ENCODE assay signal across 25 cellular contexts in genomic region chr13:112603641-112604220, GRCh38. TPM values are rescaled to one million over a fixed set of nuclear protein-coding genes. Genes with fewer than 3 reads are reported as not detected.
DNase-seq lines count a peak whose midpoint lies in the region; ATAC-seq and TF ChIP-seq lines count a peak whose summit lies in the region.
"Had no signal": no experiment of that assay in that cellular context is flagged by ENCODE, and none has a peak within 500 bp of the region (broad histone marks: within the 10 kb centered on the region; RNA-seq: fewer than 3 reads in every experiment).

No MANE protein-coding gene starts in this region.

- no peak overlapping the region for H3K4ac ChIP-seq in mesenchymal stem cell (ENCODE audit: low read depth in 1 of 2, low read length in 2 of 2)

- H3K27ac Mint-ChIP-seq in chondrocyte (ENCODE audit: unreplicated experiment): peak overlapping the region; percentile 75
- H3K27ac Mint-ChIP-seq in activated naive CD4-positive, alpha-beta T cell treated with anti-CD3 and anti-CD28 coated beads, Interleukin-2, amount 10 ng/mL, durations not matched to agents 7 days and 5 days: no peak overlapping the region
- H3K27ac Mint-ChIP-seq: activated CD4-positive, alpha-beta memory T cell treated with anti-CD3 and anti-CD28 coated beads for 36 hours; activated naive CD8-positive, alpha-beta T cell treated with anti-CD3 and anti-CD28 coated beads for 36 hours; B cell had no signal

- no peak overlapping the region for H2AFZ ChIP-seq in ACC112 (ENCODE audit: low read length, unreplicated experiment)
- H2AFZ ChIP-seq in mesenchymal stem cell (ENCODE audit: low read depth, low read length): no peak overlapping the region

- peaks cover 11% of the 10 kb centered on the region for H3K4me1 ChIP-seq in ACC112 (ENCODE audit: control insufficient read depth, insufficient read depth, low read length, unreplicated experiment)
- H3K4me1 ChIP-seq in mesenchymal stem cell (ENCODE audit: control insufficient read depth, insufficient read depth, low read depth, low read length): peaks cover 10% of the 10 kb centered on the region
- H3K4me1 ChIP-seq: A549, Peyer's patch, prostate gland had no signal

- peaks cover 10% of the 10 kb centered on the region for H3K27me3 Mint-ChIP-seq in chondrocyte (ENCODE audit: low read depth)
- H3K27me3 Mint-ChIP-seq in activated naive CD4-positive, alpha-beta T cell treated with anti-CD3 and anti-CD28 coated beads, Interleukin-2, amount 10 ng/mL, durations not matched to agents 7 days and 5 days: peaks cover 52% of the 10 kb centered on the region
- H3K27me3 Mint-ChIP-seq: brain had no signal

- DNase-seq in NCI-H226 (peak; percentile 54), chondrocyte (ENCODE audit: low spot score) (no peak), mesenchymal stem cell (no peak), NCI-H1417 treated with DMSO at 0.1 percent for 48 hours (lab: John Stamatoyannopoulos, UW) (no peak)
- DNase-seq in activated naive CD4-positive, alpha-beta T cell treated with anti-CD3 and anti-CD28 coated beads, Interleukin-2, amount 10 ng/mL, durations not matched to agents 7 days and 5 days: no peak
- DNase-seq: activated CD4-positive, alpha-beta memory T cell treated with anti-CD3 and anti-CD28 coated beads for 36 hours; activated naive CD8-positive, alpha-beta T cell treated with anti-CD3 and anti-CD28 coated beads for 36 hours; left colon; NCI-H1436; NCI-H510A; Peyer's patch; SIG-M5; stomach; SW 1271; trophoblast cell had no signal

- no peaks in the 10 kb centered on the region for H3K9me3 Mint-ChIP-seq in chondrocyte (ENCODE audit: low read depth)
- no peaks in the 10 kb centered on the region for H3K9me3 Mint-ChIP-seq in activated naive CD4-positive, alpha-beta T cell treated with anti-CD3 and anti-CD28 coated beads, Interleukin-2, amount 10 ng/mL, durations not matched to agents 7 days and 5 days
- H3K9me3 Mint-ChIP-seq: activated CD4-positive, alpha-beta memory T cell treated with anti-CD3 and anti-CD28 coated beads for 36 hours; activated naive CD8-positive, alpha-beta T cell treated with anti-CD3 and anti-CD28 coated beads for 36 hours had no signal

- no peak overlapping the region for H2AK5ac ChIP-seq in mesenchymal stem cell (ENCODE audit: low read length, severe bottlenecking)

- CTCF ChIA-PET in activated naive CD4-positive, alpha-beta T cell treated with anti-CD3 and anti-CD28 coated beads, Interleukin-2, amount 10 ng/mL, durations not matched to agents 7 days and 5 days (lab: Charles Lee): interaction anchor here (0.7 to 1.5 kb wide), 2 partner anchors 12 to 1536 kb away, joined by 3 to 4 read pairs; no protein-coding TSS in a partner anchor

- no peak overlapping the region for H2BK5ac ChIP-seq in mesenchymal stem cell (ENCODE audit: low read depth, low read length, poor library complexity, severe bottlenecking)

- H2BK15ac ChIP-seq in mesenchymal stem cell (ENCODE audit: low read depth, poor library complexity, severe bottlenecking): no peak overlapping the region

- H2BK12ac ChIP-seq in mesenchymal stem cell (ENCODE audit: low read length in 2 of 2): no peak overlapping the region

- H4K8ac ChIP-seq in mesenchymal stem cell (ENCODE audit: low read length): no peak overlapping the region

- ATAC-seq in GM19463 (IDR thresholded peaks at IDR 0.05; ENCODE audit: unreplicated experiment) (no peak), GM21360 (IDR thresholded peaks at IDR 0.05; ENCODE audit: unreplicated experiment) (no peak)
- ATAC-seq: A549, HCT116, left colon had no signal

- no peak overlapping the region for H3K4me3 Mint-ChIP-seq in chondrocyte (ENCODE audit: unreplicated experiment)
- no peak overlapping the region for H3K4me3 Mint-ChIP-seq in activated naive CD4-positive, alpha-beta T cell treated with anti-CD3 and anti-CD28 coated beads, Interleukin-2, amount 10 ng/mL, durations not matched to agents 7 days and 5 days
- H3K4me3 Mint-ChIP-seq: activated CD4-positive, alpha-beta memory T cell treated with anti-CD3 and anti-CD28 coated beads for 36 hours; activated naive CD8-positive, alpha-beta T cell treated with anti-CD3 and anti-CD28 coated beads for 36 hours; B cell had no signal

- 100% methylated on average over 4 of the region's 5 CpGs for WGBS in mesenchymal stem cell

- H3K36me3 ChIP-seq in ACC112 (ENCODE audit: insufficient read depth, low read length) (no peaks in the 10 kb centered on the region), mesenchymal stem cell (ENCODE audit: control insufficient read depth in 1 of 2, insufficient read depth in 2 of 2, low read depth in 1 of 2, low read length in 2 of 2) (no peaks in the 10 kb centered on the region)
- H3K36me3 ChIP-seq: esophagus muscularis mucosa, Peyer's patch, prostate gland, stomach had no signal

- H3K36me3 Mint-ChIP-seq in chondrocyte (ENCODE audit: low read depth): no peaks in the 10 kb centered on the region
- no peaks in the 10 kb centered on the region for H3K36me3 Mint-ChIP-seq in activated naive CD4-positive, alpha-beta T cell treated with anti-CD3 and anti-CD28 coated beads, Interleukin-2, amount 10 ng/mL, durations not matched to agents 7 days and 5 days
- H3K36me3 Mint-ChIP-seq: activated CD4-positive, alpha-beta memory T cell treated with anti-CD3 and anti-CD28 coated beads for 36 hours; activated naive CD8-positive, alpha-beta T cell treated with anti-CD3 and anti-CD28 coated beads for 36 hours; brain had no signal

- no peak overlapping the region for H4K91ac ChIP-seq in mesenchymal stem cell (ENCODE audit: low read length)

- H3K79me2 ChIP-seq in ACC112 (ENCODE audit: control insufficient read depth, insufficient read depth, low read length, unreplicated experiment): no peaks in the 10 kb centered on the region

- no peak for TF ChIP-seq CTCF in chondrocyte (IDR thresholded peaks at IDR 0.05)

- no peaks in the 10 kb centered on the region for H3K9me3 ChIP-seq in mesenchymal stem cell (ENCODE audit: control insufficient read depth, low read length)
- H3K9me3 ChIP-seq: A549, esophagus muscularis mucosa, Peyer's patch, prostate gland, stomach had no signal

- H3K4me2 ChIP-seq in mesenchymal stem cell (ENCODE audit: low read length, poor library complexity, severe bottlenecking): no peak overlapping the region
- H3K4me2 ChIP-seq: A549 had no signal

- no peak overlapping the region for H3K9ac ChIP-seq in mesenchymal stem cell (ENCODE audit: low read length)

- no peak overlapping the region for H3K14ac ChIP-seq in mesenchymal stem cell (ENCODE audit: low read length in 2 of 2)

- peak overlapping the region; percentile 26; the same call in 1 of the 2 replicates for H3K4me3 ChIP-seq in ACC112 (ENCODE audit: low read depth, low read length)
- H3K4me3 ChIP-seq in mesenchymal stem cell (ENCODE audit: insufficient read depth in 1 of 2, low read depth in 1 of 2, low read length in 2 of 2): no peak overlapping the region
- H3K4me3 ChIP-seq: A549, coronary artery, esophagus muscularis mucosa, Peyer's patch, prostate gland, stomach had no signal

- H2BK120ac ChIP-seq in mesenchymal stem cell (ENCODE audit: low read depth, low read length): no peak overlapping the region

- H3K79me1 ChIP-seq in mesenchymal stem cell (replicated peaks; ENCODE audit: low read length, poor library complexity, severe bottlenecking): no peaks in the 10 kb centered on the region

- H3K27me3 ChIP-seq in ACC112 (ENCODE audit: insufficient read depth, low read length) (no peaks in the 10 kb centered on the region), mesenchymal stem cell (ENCODE audit: control insufficient read depth in 1 of 2, insufficient read depth in 1 of 2, low read length in 2 of 2) (no peaks in the 10 kb centered on the region)
- H3K27me3 ChIP-seq: esophagus muscularis mucosa, Peyer's patch had no signal

- H3K4me1 Mint-ChIP-seq in chondrocyte (ENCODE audit: low read depth): peaks cover 29% of the 10 kb centered on the region
- peaks cover 11% of the 10 kb centered on the region for H3K4me1 Mint-ChIP-seq in activated naive CD4-positive, alpha-beta T cell treated with anti-CD3 and anti-CD28 coated beads, Interleukin-2, amount 10 ng/mL, durations not matched to agents 7 days and 5 days

- H3K23ac ChIP-seq in mesenchymal stem cell (ENCODE audit: low read length in 2 of 2): no peak overlapping the region

- H3K27ac ChIP-seq in ACC112 (ENCODE audit: low read depth, low read length) (no peak overlapping the region), mesenchymal stem cell (ENCODE audit: low read length, poor library complexity, severe bottlenecking) (peak overlapping the region; percentile 34)
- H3K27ac ChIP-seq: A549, esophagus muscularis mucosa, Peyer's patch, prostate gland, stomach had no signal

- H3K18ac ChIP-seq in mesenchymal stem cell (ENCODE audit: low read depth in 1 of 2, low read length in 2 of 2): no peak overlapping the region

RNA-seq across cellular contexts. Expression of gene TUBGCP3, which starts 15.8 kb away (rescaled TPM):
- total RNA-seq in chondrocyte: 16.3 to 32.4 TPM (median 18.5 TPM) in 3 replicates
- 10.0 TPM for polyA plus RNA-seq in mesenchymal stem cell (2013, experiment 1 of 2)
- polyA plus RNA-seq in mesenchymal stem cell (2013, experiment 2 of 2): 11.2 TPM
